In genomic region chr2:130873700-130874346, GRCh38 we compare ENCODE assay signal across 8 cellular contexts. TPM values are rescaled to one million over a fixed set of nuclear protein-coding genes. Genes with fewer than 3 reads are reported as not detected.
DNase-seq lines count a peak whose midpoint lies in the region; ATAC-seq and TF ChIP-seq lines count a peak whose summit lies in the region.

No MANE protein-coding gene starts in this region.

- 59% methylated on average over 8 of the region's 9 CpGs for WGBS in suprapubic skin

- CTCF ChIA-PET in Calu3 (lab: Charles Lee), result interaction anchor here (0.6 to 2.3 kb wide), 4 partner anchors 9 to 78 kb away, joined by 4 to 34 read pairs (median 6); no protein-coding TSS in a partner anchor

- H3K9me3 ChIP-seq in suprapubic skin, result no peaks in the 10 kb centered on the region

- intact Hi-C loops in Calu3 (cut with micrococcal nuclease; ENCODE audit: unreplicated experiment), result loop anchor here (1.0 kb wide), 1 partner anchor 76 kb away; no protein-coding TSS in a partner anchor
- intact Hi-C loops in activated T-helper 1 cell treated with anti-CD3 and anti-CD28 coated beads, Interleukin-12 subunit alpha, Interleukin-12 subunit beta, Interleukin-2, Interleukin-4 antibody, amounts not matched to agents 30 ng/mL and 10 ng/mL and 1 ng/mL, durations not matched to agents 14 hours and 24 hours and 36 hours (cut with micrococcal nuclease), result loop anchor here (1.0 kb wide), 3 partner anchors 46 to 77 kb away; no protein-coding TSS in a partner anchor

- peaks cover 3% of the 10 kb centered on the region for H3K4me1 Mint-ChIP-seq in Calu3 (ENCODE audit: low read depth, unreplicated experiment)
- no peaks in the 10 kb centered on the region for H3K4me1 Mint-ChIP-seq in activated T-helper 1 cell treated with anti-CD3 and anti-CD28 coated beads, Interleukin-12 subunit alpha, Interleukin-12 subunit beta, Interleukin-2, Interleukin-4 antibody, amounts not matched to agents 30 ng/mL and 10 ng/mL and 1 ng/mL, durations not matched to agents 14 hours and 24 hours and 36 hours (ENCODE audit: low read depth)

- H3K27ac Mint-ChIP-seq in Calu3 (ENCODE audit: unreplicated experiment), result no peak overlapping the region
- H3K27ac Mint-ChIP-seq in activated T-helper 1 cell treated with anti-CD3 and anti-CD28 coated beads, Interleukin-12 subunit alpha, Interleukin-12 subunit beta, Interleukin-2, Interleukin-4 antibody, amounts not matched to agents 30 ng/mL and 10 ng/mL and 1 ng/mL, durations not matched to agents 14 hours and 24 hours and 36 hours, result no peak overlapping the region

- H3K27ac ChIP-seq in suprapubic skin, result no peak overlapping the region

- H3K4me3 Mint-ChIP-seq in Calu3 (ENCODE audit: low read depth, unreplicated experiment), result no peak overlapping the region
- no peak overlapping the region for H3K4me3 Mint-ChIP-seq in activated T-helper 1 cell treated with anti-CD3 and anti-CD28 coated beads, Interleukin-12 subunit alpha, Interleukin-12 subunit beta, Interleukin-2, Interleukin-4 antibody, amounts not matched to agents 30 ng/mL and 10 ng/mL and 1 ng/mL, durations not matched to agents 14 hours and 24 hours and 36 hours

- no TSS peak for BruUV-seq in Calu3 (replicated peaks; lab: Mats Ljungman, UMichigan)

- ATAC-seq in GM21360 (IDR thresholded peaks at IDR 0.05; ENCODE audit: unreplicated experiment), result peak; percentile 83

- peak; percentile 28 for TF ChIP-seq CTCF in Calu3 (IDR thresholded peaks at IDR 0.05; ENCODE audit: unreplicated experiment)
- peak; percentile 19 to 59 for TF ChIP-seq CTCF in suprapubic skin (IDR thresholded peaks at IDR 0.05)

- no peaks in the 10 kb centered on the region for H3K36me3 Mint-ChIP-seq in Calu3 (ENCODE audit: insufficient read depth, unreplicated experiment)
- H3K36me3 Mint-ChIP-seq in activated T-helper 1 cell treated with anti-CD3 and anti-CD28 coated beads, Interleukin-12 subunit alpha, Interleukin-12 subunit beta, Interleukin-2, Interleukin-4 antibody, amounts not matched to agents 30 ng/mL and 10 ng/mL and 1 ng/mL, durations not matched to agents 14 hours and 24 hours and 36 hours (ENCODE audit: low read depth), result no peaks in the 10 kb centered on the region

- no peak for TF ChIP-seq EP300 in suprapubic skin (IDR thresholded peaks at IDR 0.05)

- peak; percentile 79 for DNase-seq in Calu3
- DNase-seq in HT-29 (ENCODE audit: low spot score), result peak; percentile 70
- peak; percentile 70 for DNase-seq in RKO (ENCODE audit: low spot score)
- DNase-seq in activated T-helper 1 cell treated with anti-CD3 and anti-CD28 coated beads, Interleukin-12 subunit alpha, Interleukin-12 subunit beta, Interleukin-2, Interleukin-4 antibody, amounts not matched to agents 30 ng/mL and 10 ng/mL and 1 ng/mL, durations not matched to agents 14 hours and 24 hours and 36 hours (ENCODE audit: low spot score), result peak; percentile 58
- peak; percentile 39 for DNase-seq in fibroblast of the conjunctiva (ENCODE audit: low read depth)
- peak; percentile 22 for DNase-seq in non-pigmented ciliary epithelial cell (ENCODE audit: low read depth)
- peak in 1 of 2 donors; percentile 77 for DNase-seq in suprapubic skin (ENCODE audit: low spot score in 2 of 2)

- peaks cover 5% of the 10 kb centered on the region for H3K27me3 ChIP-seq in suprapubic skin

- H3K36me3 ChIP-seq in suprapubic skin, result no peaks in the 10 kb centered on the region

- H3K4me1 ChIP-seq in suprapubic skin, result peaks cover 3% of the 10 kb centered on the region

- no peaks in the 10 kb centered on the region for H3K9me3 Mint-ChIP-seq in Calu3 (ENCODE audit: low read depth, unreplicated experiment)
- H3K9me3 Mint-ChIP-seq in activated T-helper 1 cell treated with anti-CD3 and anti-CD28 coated beads, Interleukin-12 subunit alpha, Interleukin-12 subunit beta, Interleukin-2, Interleukin-4 antibody, amounts not matched to agents 30 ng/mL and 10 ng/mL and 1 ng/mL, durations not matched to agents 14 hours and 24 hours and 36 hours, result no peaks in the 10 kb centered on the region

- TF ChIP-seq POLR2A in suprapubic skin (IDR thresholded peaks at IDR 0.05), result no peak

- H3K27me3 Mint-ChIP-seq in Calu3 (ENCODE audit: unreplicated experiment), result peaks cover 3% of the 10 kb centered on the region
- H3K27me3 Mint-ChIP-seq in activated T-helper 1 cell treated with anti-CD3 and anti-CD28 coated beads, Interleukin-12 subunit alpha, Interleukin-12 subunit beta, Interleukin-2, Interleukin-4 antibody, amounts not matched to agents 30 ng/mL and 10 ng/mL and 1 ng/mL, durations not matched to agents 14 hours and 24 hours and 36 hours (ENCODE audit: insufficient read depth), result peaks cover 9% of the 10 kb centered on the region

- no peak overlapping the region for H3K4me3 ChIP-seq in suprapubic skin

RNA-seq across cellular contexts. Expression of gene ARHGEF4, which starts 37.1 kb away (rescaled TPM):
- 5.9 and 8.8 TPM in 2 replicates for total RNA-seq in Calu3 (2022)
- 0.13 and 0.15 TPM in 2 replicates for total RNA-seq in HT-29 (2014; rRNA removed; shearing (Covaris generic))
- total RNA-seq in activated T-helper 1 cell treated with anti-CD3 and anti-CD28 coated beads, Interleukin-12 subunit alpha, Interleukin-12 subunit beta, Interleukin-2, Interleukin-4 antibody, amounts not matched to agents 30 ng/mL and 10 ng/mL and 1 ng/mL, durations not matched to agents 14 hours and 24 hours and 36 hours, result 0.05 and 0.10 TPM in 2 replicates
- total RNA-seq in suprapubic skin, result 100 to 1,000 TPM; 108 to 378 (median 134) TPM

Comparison
In these comparisons a context has a peak if more than half of its experiments do, and no peak if none do; other contexts are left out.
1. RNA of gene ARHGEF4, which starts 37.1 kb away (total RNA-seq): 108 to 378 TPM in suprapubic skin; 5.9 to 8.8 TPM in Calu3, 0.13 to 0.15 TPM in HT-29 and 0.05 to 0.10 TPM in activated T-helper 1 cell treated with anti-CD3 and anti-CD28 coated beads, Interleukin-12 subunit alpha, Interleukin-12 subunit beta, Interleukin-2, Interleukin-4 antibody, amounts not matched to agents 30 ng/mL and 10 ng/mL and 1 ng/mL, durations not matched to agents 14 hours and 24 hours and 36 hours; every median in the first group is over 10 times any median in the second.